Comparison of ENCODE assay signal across 1 cellular context in genomic region chr2:233354971-233355574, GRCh38.
TF ChIP-seq lines count a peak whose summit lies in the region.

No MANE protein-coding gene starts in this region.

TF ChIP-seq in HepG2, 621 proteins besides CTCF, POLR2A, EP300 and RAD21 (continued from another document):
- TF ChIP-seq ZNF672 (CRISPR knock-in tag; IDR thresholded peaks at IDR 0.05): no peak
- no peak for TF ChIP-seq LCORL (IDR thresholded peaks at IDR 0.05)
- TF ChIP-seq LCORL (CRISPR knock-in tag; IDR thresholded peaks at IDR 0.05): no peak
- TF ChIP-seq CSRNP2 (CRISPR knock-in tag; conservative IDR thresholded peaks at IDR 0.05; ENCODE audit: low read depth): no peak
- TF ChIP-seq IKZF1 (IDR thresholded peaks at IDR 0.05): no peak
- peak; percentile 69 for TF ChIP-seq UBTF (CRISPR knock-in tag; IDR thresholded peaks at IDR 0.05)
- 0 out of 2 replicates have a peak, but pooled peaks have one; percentile 60 for TF ChIP-seq HNRNPL (IDR thresholded peaks at IDR 0.05; ENCODE audit: low read depth, low read length)
- TF ChIP-seq KDM5B (CRISPR knock-in tag; IDR thresholded peaks at IDR 0.05; ENCODE audit: borderline replicate concordance): peak; percentile 39; the same call in 1 of the 2 replicates
- no peak for TF ChIP-seq ZNF484 (CRISPR knock-in tag; IDR thresholded peaks at IDR 0.05; ENCODE audit: borderline replicate concordance, low read depth)
- TF ChIP-seq ZNF678 (CRISPR knock-in tag; IDR thresholded peaks at IDR 0.05): no peak
- TF ChIP-seq ZFP91 (CRISPR knock-in tag; IDR thresholded peaks at IDR 0.05; ENCODE audit: borderline replicate concordance): peak; percentile 66; the same call in 1 of the 2 replicates
- no peak for TF ChIP-seq AGO1 (IDR thresholded peaks at IDR 0.05; ENCODE audit: low read depth, low read length, poor library complexity, severe bottlenecking)
- 0 out of 2 replicates have a peak, but pooled peaks have one; percentile 46 for TF ChIP-seq ZNF276 (CRISPR knock-in tag; IDR thresholded peaks at IDR 0.05; ENCODE audit: low read depth)
- no peak for TF ChIP-seq ZNF7 (CRISPR knock-in tag; IDR thresholded peaks at IDR 0.05)
- peak; percentile 51 for TF ChIP-seq ZNF687 (CRISPR knock-in tag; IDR thresholded peaks at IDR 0.05)
- TF ChIP-seq ZNF777 (CRISPR knock-in tag; IDR thresholded peaks at IDR 0.05): peak; percentile 51; the same call in 1 of the 2 replicates
- TF ChIP-seq EEA1 (CRISPR knock-in tag; IDR thresholded peaks at IDR 0.05; ENCODE audit: borderline replicate concordance): no peak
- no peak for TF ChIP-seq USF2 (IDR thresholded peaks at IDR 0.05; ENCODE audit: low read depth, low read length)
- TF ChIP-seq USF2 (CRISPR knock-in tag; IDR thresholded peaks at IDR 0.05; ENCODE audit: borderline replicate concordance): no peak
- TF ChIP-seq HMGXB4 (CRISPR knock-in tag; IDR thresholded peaks at IDR 0.05; ENCODE audit: borderline replicate concordance in 1 of 2, low read depth in 1 of 2): 0 out of 4 replicates have a peak, but pooled peaks of 1 of the 2 experiments have one; percentile 53
- no peak for TF ChIP-seq NR3C1 (CRISPR knock-in tag; IDR thresholded peaks at IDR 0.05)
- peak; percentile 15; the same call in 1 of the 2 replicates for TF ChIP-seq MYC (CRISPR knock-in tag; IDR thresholded peaks at IDR 0.05; ENCODE audit: borderline replicate concordance)
- no peak for TF ChIP-seq ZBTB44 (CRISPR knock-in tag; IDR thresholded peaks at IDR 0.05)
- TF ChIP-seq ZFY (CRISPR knock-in tag; IDR thresholded peaks at IDR 0.05): peak; percentile 2; the same call in 1 of the 2 replicates
- no peak for TF ChIP-seq NPAS2 (CRISPR knock-in tag; IDR thresholded peaks at IDR 0.05; ENCODE audit: borderline replicate concordance)
- no peak for TF ChIP-seq ZKSCAN5 (CRISPR knock-in tag; IDR thresholded peaks at IDR 0.05)
- no peak for TF ChIP-seq ZSCAN9 (CRISPR knock-in tag; IDR thresholded peaks at IDR 0.05; ENCODE audit: borderline replicate concordance)
- TF ChIP-seq CAMTA2 (CRISPR knock-in tag; IDR thresholded peaks at IDR 0.05; ENCODE audit: borderline replicate concordance): no peak
- TF ChIP-seq ZBTB7A (CRISPR knock-in tag; IDR thresholded peaks at IDR 0.05): no peak
- TF ChIP-seq HNF1B (CRISPR knock-in tag; IDR thresholded peaks at IDR 0.05): 0 out of 2 replicates have a peak, but pooled peaks have one; percentile 36
- TF ChIP-seq THAP9 (CRISPR knock-in tag; IDR thresholded peaks at IDR 0.05; ENCODE audit: borderline replicate concordance): peak; percentile 35; the same call in 1 of the 2 replicates
- TF ChIP-seq SIN3B (IDR thresholded peaks at IDR 0.05; ENCODE audit: low read length): no peak
- TF ChIP-seq ZNF761 (CRISPR knock-in tag; conservative IDR thresholded peaks at IDR 0.05): 0 out of 2 replicates have a peak, but pooled peaks have one; percentile 47
- peak; percentile 29; the same call in 1 of the 2 replicates for TF ChIP-seq ZNF350 (CRISPR knock-in tag; IDR thresholded peaks at IDR 0.05; ENCODE audit: borderline replicate concordance, low read depth)
